Comparison of ENCODE assay signal across 13 cellular contexts in the genomic region with DNA sequence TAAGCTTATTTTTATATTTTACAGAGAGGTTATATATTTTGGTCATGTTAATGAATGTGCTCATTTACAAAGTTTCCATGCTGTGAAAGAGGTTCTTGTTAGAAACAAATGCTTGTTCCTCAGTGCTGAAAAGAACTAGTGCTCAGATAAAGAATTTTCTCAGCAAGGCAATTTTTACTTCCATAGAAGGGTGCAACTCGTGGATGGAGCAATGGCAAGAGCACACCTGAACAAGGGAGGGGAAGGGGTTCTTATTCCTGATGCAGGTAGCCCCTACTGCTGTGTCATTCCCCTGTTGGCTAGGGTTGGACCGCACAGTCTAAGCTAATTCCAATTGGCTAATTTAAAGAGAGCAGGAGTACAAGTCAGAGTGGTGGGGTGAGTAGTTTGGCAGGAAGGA. TPM values are rescaled to one million over a fixed set of nuclear protein-coding genes. Genes with fewer than 3 reads are reported as not detected.
"Had no signal": no experiment of that assay in that cellular context is flagged by ENCODE, and none has a peak within 500 bp of the region (broad histone marks: within the 10 kb centered on the region; RNA-seq: fewer than 3 reads in every experiment).

No MANE protein-coding gene starts in this region.

RNA-seq across cellular contexts. Expression of gene C12orf56, which starts 34.3 kb away (rescaled TPM):
- total RNA-seq: naive thymus-derived CD8-positive, alpha-beta T cell; natural killer cell treated with Interleukin-12 subunit alpha and Interleukin-12 subunit beta and Interleukin-15 and Interleukin-18, amount 100 ng/mL, for 72 hours; occipital lobe; ovary; psoas muscle; right cardiac atrium; right lobe of liver; subcutaneous adipose tissue; thoracic aorta; thyroid gland; upper lobe of right lung had no signal
- polyA plus RNA-seq: neural cell, ovary, right cardiac atrium, small intestine had no signal
